10 cellular contexts compared by ENCODE assay signal in genomic region chr15:82105458-82106205, GRCh38. TPM values are rescaled to one million over a fixed set of nuclear protein-coding genes. Genes with fewer than 3 reads are reported as not detected.
A peak's percentile ranks its signal among the peaks of the same experiment; 100 is the strongest.
DNase-seq lines count a peak whose midpoint lies in the region; ATAC-seq and TF ChIP-seq lines count a peak whose summit lies in the region.
"Had no signal": no experiment of that assay in that cellular context is flagged by ENCODE, and none has a peak within 500 bp of the region (broad histone marks: within the 10 kb centered on the region; RNA-seq: fewer than 3 reads in every experiment).

No MANE protein-coding gene starts in this region.

- H3K27me3 ChIP-seq in SK-N-SH (ENCODE audit: insufficient read depth) = no peaks in the 10 kb centered on the region

- H2AFZ ChIP-seq in SK-N-SH (ENCODE audit: low read depth) = peak overlapping the region; percentile 31; the same call in 1 of the 2 replicates

- H3K79me2 ChIP-seq in SK-N-SH (ENCODE audit: insufficient read depth) = no peaks in the 10 kb centered on the region

- peak overlapping the region; percentile 41; the same call in 1 of the 2 replicates for H3K4me3 Mint-ChIP-seq in HFFc6

- no peak overlapping the region for H3K4me3 ChIP-seq in AG09309 (ENCODE audit: control insufficient read depth, low read depth, low read length)
- no peak overlapping the region for H3K4me3 ChIP-seq in SK-N-SH (ENCODE audit: low read depth in 2 of 2, low read length in 1 of 2)
- H3K4me3 ChIP-seq in lower leg skin (ENCODE audit: low read depth, poor library complexity, severe bottlenecking) = no peak overlapping the region

- intact Hi-C loops in lower leg skin (cut with DNase I; ENCODE audit: low total_unique reads) = no loop called here

- peak; percentile 18; the same call in 1 of the 2 replicates for TF ChIP-seq RAD21 in SK-N-SH (IDR thresholded peaks at IDR 0.05; ENCODE audit: low read length)

- H3K9me2 ChIP-seq in SK-N-SH = no peaks in the 10 kb centered on the region

- peak; percentile 54 for DNase-seq in AG09309 (ENCODE audit: low read depth)
- DNase-seq in HFFc6 = peak; percentile 63
- no peak for DNase-seq in SK-N-SH
- DNase-seq in islet precursor cell = peak; percentile 68
- DNase-seq in lower leg skin (ENCODE audit: low spot score in 2 of 2) = no peak
- no peak for DNase-seq in pons (ENCODE audit: low spot score)
- no peak for DNase-seq in AML-193 (lab: John Stamatoyannopoulos, UW)
- DNase-seq: NCI-H1092 treated with DMSO at 0.1 percent for 48 hours had no signal

- no peaks in the 10 kb centered on the region for H3K9me3 Mint-ChIP-seq in HFFc6

- ATAC-seq in GM19035 (IDR thresholded peaks at IDR 0.05; ENCODE audit: unreplicated experiment) = no peak

- H3K4me2 ChIP-seq in SK-N-SH = no peak overlapping the region

- H3K27me3 Mint-ChIP-seq in HFFc6 (ENCODE audit: insufficient read depth) = peaks cover 5% of the 10 kb centered on the region

- TF ChIP-seq CTCF in AG09309 (IDR thresholded peaks at IDR 0.05; ENCODE audit: control insufficient read depth, insufficient read depth, low read depth, low read length, missing control alignments) = no peak
- TF ChIP-seq CTCF in HFFc6 (IDR thresholded peaks at IDR 0.05) = no peak
- 0 out of 2 replicates have a peak, but pooled peaks have one; percentile 14 for TF ChIP-seq CTCF in SK-N-SH (IDR thresholded peaks at IDR 0.05)
- no peak for TF ChIP-seq CTCF in lower leg skin (IDR thresholded peaks at IDR 0.05)

- H3K36me3 ChIP-seq in SK-N-SH (replicated peaks in 1 of 2; ENCODE audit: control insufficient read depth in 1 of 2, insufficient read depth in 2 of 2, low read length in 1 of 2) = no peaks in the 10 kb centered on the region

- POLR2A ChIA-PET in SK-N-SH (lab: Yijun Ruan, JAX) = no interaction called here

- H3K36me3 Mint-ChIP-seq in HFFc6 (ENCODE audit: low read depth) = no peaks in the 10 kb centered on the region

- no peak for TF ChIP-seq POLR2A in lower leg skin (IDR thresholded peaks at IDR 0.05)

- H3F3A ChIP-seq in SK-N-SH (replicated peaks; ENCODE audit: insufficient read depth) = peaks cover 4% of the 10 kb centered on the region

- no peak for TF ChIP-seq EP300 in SK-N-SH (IDR thresholded peaks at IDR 0.05; ENCODE audit: borderline replicate concordance in 1 of 2, low read depth in 1 of 2, low read length in 1 of 2)

- peak overlapping the region in 1 of 2 experiments; percentile 89; a peak in 2 of 4 replicates for H3K27ac ChIP-seq in SK-N-SH (ENCODE audit: low read depth in 2 of 2, low read length in 1 of 2)
- H3K27ac ChIP-seq: epithelial cell of prostate had no signal

- no peaks in the 10 kb centered on the region for H4K20me1 ChIP-seq in SK-N-SH (ENCODE audit: insufficient read depth)

- no peaks in the 10 kb centered on the region for H3K9me3 ChIP-seq in SK-N-SH

- 43% methylated on average over 4 of the region's 6 CpGs for WGBS in SK-N-SH (ENCODE audit: low lambda C conversion rate)
- 51 to 71% methylated on average over 6 of the region's 6 CpGs for WGBS in lower leg skin, 2 donors

- H3K27ac Mint-ChIP-seq in HFFc6 = peak overlapping the region; percentile 83

- H3K9ac ChIP-seq in SK-N-SH = peak overlapping the region; percentile 45; the same call in 1 of the 2 replicates

- CTCF ChIA-PET in SK-N-SH (lab: Yijun Ruan, JAX) = interaction anchor here (1.0 to 1.8 kb wide), 3 partner anchors 29 to 625 kb away, joined by 3 to 5 read pairs (median 3); partner anchors contain the start of gene MEX3B

- peaks cover 26% of the 10 kb centered on the region for H3K4me1 Mint-ChIP-seq in HFFc6 (ENCODE audit: low read depth)

- H3K4me1 ChIP-seq in SK-N-SH (ENCODE audit: control insufficient read depth in 1 of 2, insufficient read depth in 2 of 2, low read depth in 1 of 2, low read length in 1 of 2) = peaks cover 5 to 8% of the 10 kb centered on the region in 2 experiments; a peak in 1 of 4 replicates

TF ChIP-seq in SK-N-SH, 30 proteins besides CTCF, POLR2A, EP300 and RAD21:
- TF ChIP-seq TEAD4 (IDR thresholded peaks at IDR 0.05; ENCODE audit: borderline replicate concordance, insufficient read depth) = peak; percentile 35; the same call in 1 of the 2 replicates
- peak; percentile 35; the same call in 1 of the 2 replicates for TF ChIP-seq FOSL2 (IDR thresholded peaks at IDR 0.05; ENCODE audit: borderline replicate concordance, low read depth)
- no peak for TF ChIP-seq REST (IDR thresholded peaks at IDR 0.05; ENCODE audit: low read depth, low read length)
- no peak for TF ChIP-seq RFX5 (IDR thresholded peaks at IDR 0.05; ENCODE audit: low read length)
- no peak for TF ChIP-seq YY1 (IDR thresholded peaks at IDR 0.05; ENCODE audit: low read depth)

RNA-seq across cellular contexts. Expression of gene MEX3B, which starts 59.8 kb away (rescaled TPM):
- total RNA-seq in HFFc6 (2021; fragmentation: NEBNext Ultra II Directional; extraction: Animal tissue kit (Norgen Biotek cat#: 25700)) = 1 to 10 TPM; 4.0 to 5.4 (median 4.9) TPM
- polyA plus RNA-seq in SK-N-SH (2012; rRNA removed) = 6.2 and 9.3 TPM in 2 replicates
- polyA plus RNA-seq in SK-N-SH (2012; cell fraction: cytosol; rRNA removed) = 4.9 and 6.2 TPM in 2 replicates
- polyA plus RNA-seq in SK-N-SH (2012; cell fraction: nucleus; rRNA removed) = 16.9 and 22.9 TPM in 2 replicates
- 1 to 10 TPM in 3 of 4 donors, under 1 TPM in 1; 0.13 to 1.6 (median 1.2) TPM for total RNA-seq in lower leg skin

Comparison
In these comparisons a context has a peak if more than half of its experiments do, and no peak if none do; other contexts are left out.
1. DNase-seq: peak in AG09309 (single experiment), HFFc6 (single experiment) and islet precursor cell (single experiment); none in SK-N-SH (single experiment), lower leg skin (0 of 2), pons (single experiment) and AML-193 (0 of 2).